33 cellular contexts compared by ENCODE assay signal in genomic region chr2:5236308-5236707, GRCh38.
DNase-seq lines count a peak whose midpoint lies in the region; ATAC-seq and TF ChIP-seq lines count a peak whose summit lies in the region.
"Had no signal": no experiment of that assay in that cellular context is flagged by ENCODE, and none has a peak within 500 bp of the region (broad histone marks: within the 10 kb centered on the region; RNA-seq: fewer than 3 reads in every experiment).

No MANE protein-coding gene starts in this region.

- in situ Hi-C loops in G401 (cut with HindIII; ENCODE audit: low sequenced_read_pairs): no loop called here

- H3K4me3 Mint-ChIP-seq in neural crest cell: no peak overlapping the region
- no peak overlapping the region for H3K4me3 Mint-ChIP-seq in stimulated activated naive B cell treated with anti-CD40 and anti-IgM and Interleukin-4, amounts not matched to agents 10 μg/mL and 1 μg/mL and 100 μg/mL, for 72 hours
- H3K4me3 Mint-ChIP-seq: activated CD4-positive, alpha-beta memory T cell treated with anti-CD3 and anti-CD28 coated beads for 36 hours; activated T-helper 1 cell treated with anti-CD3 and anti-CD28 coated beads, Interleukin-12 subunit alpha, Interleukin-12 subunit beta, Interleukin-2, Interleukin-4 antibody, amounts not matched to agents 30 ng/mL and 10 ng/mL and 1 ng/mL, durations not matched to agents 14 hours and 24 hours and 36 hours; CD8-positive, alpha-beta T cell; immature natural killer cell; memory B cell; T-helper 17 cell had no signal

- no peaks in the 10 kb centered on the region for H3K9me3 ChIP-seq in OCI-LY7 (ENCODE audit: low read length)
- H3K9me3 ChIP-seq: BE2C, psoas muscle, stomach, tibial artery had no signal

- POLR2A ChIA-PET in OCI-LY7 (lab: Charles Lee): interaction anchor here (0.7 kb wide), 2 partner anchors 19 to 529 kb away, joined by 4 to 10 read pairs; no protein-coding TSS in a partner anchor

- H3K36me3 Mint-ChIP-seq in neural crest cell (ENCODE audit: low read depth): no peaks in the 10 kb centered on the region
- H3K36me3 Mint-ChIP-seq in stimulated activated naive B cell treated with anti-CD40 and anti-IgM and Interleukin-4, amounts not matched to agents 10 μg/mL and 1 μg/mL and 100 μg/mL, for 72 hours: no peaks in the 10 kb centered on the region
- H3K36me3 Mint-ChIP-seq: activated CD4-positive, alpha-beta memory T cell treated with anti-CD3 and anti-CD28 coated beads for 36 hours; CD8-positive, alpha-beta T cell; immature natural killer cell; memory B cell had no signal

- no peaks in the 10 kb centered on the region for H4K20me1 ChIP-seq in OCI-LY7 (ENCODE audit: insufficient read depth, low read length)

- H3K36me3 ChIP-seq in OCI-LY7 (ENCODE audit: insufficient read depth, low read length): no peaks in the 10 kb centered on the region
- H3K36me3 ChIP-seq: BE2C, stomach, tibial artery had no signal

- 0 out of 2 replicates have a peak, but pooled peaks have one; percentile 23 for TF ChIP-seq CTCF in OCI-LY7 (conservative IDR thresholded peaks at IDR 0.05; ENCODE audit: low read length)
- TF ChIP-seq CTCF in neural crest cell (conservative IDR thresholded peaks at IDR 0.05): peak; percentile 14

- no peak overlapping the region for H3K4me2 ChIP-seq in OCI-LY7 (ENCODE audit: low read length)
- H3K4me2 ChIP-seq: hepatocyte had no signal

- H3K9me2 ChIP-seq in OCI-LY7 (ENCODE audit: insufficient read depth, low read length): no peaks in the 10 kb centered on the region

- no peaks in the 10 kb centered on the region for H3K9me3 Mint-ChIP-seq in neural crest cell
- peaks cover 0 to 3% of the 10 kb centered on the region in 2 donors for H3K9me3 Mint-ChIP-seq in stimulated activated naive B cell treated with anti-CD40 and anti-IgM and Interleukin-4, amounts not matched to agents 10 μg/mL and 1 μg/mL and 100 μg/mL, for 72 hours
- H3K9me3 Mint-ChIP-seq: activated T-helper 1 cell treated with anti-CD3 and anti-CD28 coated beads, Interleukin-12 subunit alpha, Interleukin-12 subunit beta, Interleukin-2, Interleukin-4 antibody, amounts not matched to agents 30 ng/mL and 10 ng/mL and 1 ng/mL, durations not matched to agents 14 hours and 24 hours and 36 hours had no signal

- H3K27me3 Mint-ChIP-seq in neural crest cell (ENCODE audit: low read depth): no peaks in the 10 kb centered on the region
- no peaks in the 10 kb centered on the region for H3K27me3 Mint-ChIP-seq in stimulated activated naive B cell treated with anti-CD40 and anti-IgM and Interleukin-4, amounts not matched to agents 10 μg/mL and 1 μg/mL and 100 μg/mL, for 72 hours
- H3K27me3 Mint-ChIP-seq: activated CD4-positive, alpha-beta memory T cell treated with anti-CD3 and anti-CD28 coated beads for 36 hours; memory B cell; T-helper 17 cell had no signal

- no peak overlapping the region for H3K4me3 ChIP-seq in OCI-LY7 (ENCODE audit: low read depth, low read length, poor library complexity, severe bottlenecking)
- H3K4me3 ChIP-seq: dorsolateral prefrontal cortex, hepatocyte, psoas muscle, stomach, tibial artery had no signal

- intact Hi-C loops in OCI-LY7 (cut with micrococcal nuclease; ENCODE audit: unreplicated experiment): loop anchor here (5.0 kb wide), 1 partner anchor 1044 kb away; no protein-coding TSS in a partner anchor

- H3K27ac ChIP-seq in OCI-LY7 (ENCODE audit: low read depth, low read length, poor library complexity, severe bottlenecking): no peak overlapping the region
- H3K27ac ChIP-seq: dorsolateral prefrontal cortex, hepatocyte, psoas muscle, stomach, tibial artery had no signal

- peak; percentile 1 for DNase-seq in G401 (ENCODE audit: low spot score)
- no peak for DNase-seq in OCI-LY7 (ENCODE audit: low spot score)
- peak; percentile 7 for DNase-seq in globus pallidus (ENCODE audit: low spot score)
- no peak for DNase-seq in neural crest cell (ENCODE audit: low read depth, low spot score)
- no peak for DNase-seq in stimulated activated naive B cell treated with anti-CD40 and anti-IgM and Interleukin-4, amounts not matched to agents 10 μg/mL and 1 μg/mL and 100 μg/mL, for 72 hours
- no peak for DNase-seq in SW 1271 (lab: John Stamatoyannopoulos, UW)
- DNase-seq: ACHN; activated CD4-positive, alpha-beta memory T cell treated with anti-CD3 and anti-CD28 coated beads for 36 hours; activated CD8-positive, alpha-beta memory T cell treated with anti-CD3 and anti-CD28 coated beads, Interleukin-2, amount 50 U/mL, for 4 hours; activated naive CD4-positive, alpha-beta T cell treated with Interleukin-2 at 50 U/mL for 16 hours; BE2C; CD8-positive, alpha-beta T cell; DMS153; immature natural killer cell; NCI-H1048; NCI-H2171; NCI-H82; psoas muscle; stimulated activated CD4-positive, alpha-beta T cell treated with anti-CD3 and anti-CD28 coated beads, Interleukin-12 subunit alpha, Interleukin-12 subunit beta, amount 100 ng/mL, for 4 hours; stimulated activated CD4-positive, alpha-beta T cell treated with anti-CD3 and anti-CD28 coated beads, Interleukin-2, amount 100 ng/mL, for 48 hours; stomach; T-helper 17 cell; tibial artery had no signal

- no peak overlapping the region for H2AFZ ChIP-seq in OCI-LY7 (ENCODE audit: low read length)
- H2AFZ ChIP-seq: hepatocyte had no signal

- CTCF ChIA-PET in OCI-LY7 (lab: Charles Lee; ENCODE audit: unreplicated experiment): no interaction called here

- ATAC-seq in stimulated activated naive B cell treated with anti-CD40 and anti-IgM and Interleukin-4, amounts not matched to agents 10 μg/mL and 1 μg/mL and 100 μg/mL, for 72 hours (replicated peaks): no peak
- ATAC-seq in GM21737 (IDR thresholded peaks at IDR 0.05; ENCODE audit: unreplicated experiment) (no peak), HG02840 (IDR thresholded peaks at IDR 0.05; ENCODE audit: low FRiP score, unreplicated experiment) (no peak)
- ATAC-seq: activated CD4-positive, CD25-positive, alpha-beta regulatory T cell treated with anti-CD3 and anti-CD28 coated beads, Interleukin-2, amount 50 U/mL, for 24 hours; CD8-positive, alpha-beta T cell; HCT116; psoas muscle; sciatic nerve; SK-N-SH treated with all-trans-retinoic acid at 6 μM for 48 hours; T-helper 17 cell had no signal

- no TSS peak for BruUV-seq in OCI-LY7 (replicated peaks; lab: Mats Ljungman, UMichigan)

- no peak overlapping the region for H3K27ac Mint-ChIP-seq in neural crest cell (ENCODE audit: unreplicated experiment)
- H3K27ac Mint-ChIP-seq in stimulated activated naive B cell treated with anti-CD40 and anti-IgM and Interleukin-4, amounts not matched to agents 10 μg/mL and 1 μg/mL and 100 μg/mL, for 72 hours: no peak overlapping the region
- H3K27ac Mint-ChIP-seq: activated CD4-positive, alpha-beta memory T cell treated with anti-CD3 and anti-CD28 coated beads for 36 hours; activated T-helper 1 cell treated with anti-CD3 and anti-CD28 coated beads, Interleukin-12 subunit alpha, Interleukin-12 subunit beta, Interleukin-2, Interleukin-4 antibody, amounts not matched to agents 30 ng/mL and 10 ng/mL and 1 ng/mL, durations not matched to agents 14 hours and 24 hours and 36 hours; CD8-positive, alpha-beta T cell; immature natural killer cell; memory B cell; T-helper 17 cell had no signal

- no peaks in the 10 kb centered on the region for H3K4me1 ChIP-seq in OCI-LY7 (ENCODE audit: insufficient read depth, low read length, poor library complexity, severe bottlenecking)
- H3K4me1 ChIP-seq: BE2C, psoas muscle, stomach, tibial artery had no signal

- H3K79me2 ChIP-seq in OCI-LY7 (ENCODE audit: insufficient read depth, low read depth, low read length): no peaks in the 10 kb centered on the region
- H3K79me2 ChIP-seq: hepatocyte had no signal

- peaks cover 7% of the 10 kb centered on the region for H3K4me1 Mint-ChIP-seq in neural crest cell
- H3K4me1 Mint-ChIP-seq in stimulated activated naive B cell treated with anti-CD40 and anti-IgM and Interleukin-4, amounts not matched to agents 10 μg/mL and 1 μg/mL and 100 μg/mL, for 72 hours: no peaks in the 10 kb centered on the region
- H3K4me1 Mint-ChIP-seq: immature natural killer cell, memory B cell, T-helper 17 cell had no signal

Comparison
In these comparisons a context has a peak if more than half of its experiments do, and no peak if none do; other contexts are left out.
1. DNase-seq: peak in G401 (single experiment) and globus pallidus (single experiment); none in OCI-LY7 (single experiment), neural crest cell (single experiment), stimulated activated naive B cell treated with anti-CD40 and anti-IgM and Interleukin-4, amounts not matched to agents 10 μg/mL and 1 μg/mL and 100 μg/mL, for 72 hours (single experiment) and SW 1271 (0 of 2).